9 cellular contexts compared by ENCODE assay signal in genomic region chr11:76771446-76772099, GRCh38. TPM values are rescaled to one million over a fixed set of nuclear protein-coding genes. Genes with fewer than 3 reads are reported as not detected.
A peak's percentile ranks its signal among the peaks of the same experiment; 100 is the strongest.
DNase-seq lines count a peak whose midpoint lies in the region; ATAC-seq and TF ChIP-seq lines count a peak whose summit lies in the region.
"Had no signal": no experiment of that assay in that cellular context is flagged by ENCODE, and none has a peak within 500 bp of the region (broad histone marks: within the 10 kb centered on the region; RNA-seq: fewer than 3 reads in every experiment).

No MANE protein-coding gene starts in this region.

- H3K79me2 ChIP-seq in ACC112 (ENCODE audit: control insufficient read depth, insufficient read depth, low read length, unreplicated experiment), result no peaks in the 10 kb centered on the region

- no peak overlapping the region for H3K4me3 ChIP-seq in ACC112 (ENCODE audit: low read depth, low read length)
- no peak overlapping the region for H3K4me3 ChIP-seq in esophagus (ENCODE audit: low read depth in 1 of 2, low read length in 2 of 2)
- no peak overlapping the region for H3K4me3 ChIP-seq in psoas muscle

- intact Hi-C loops in psoas muscle (cut with DNase I), result no loop called here

- H3K27me3 ChIP-seq in ACC112 (ENCODE audit: insufficient read depth, low read length), result no peaks in the 10 kb centered on the region
- H3K27me3 ChIP-seq in esophagus (ENCODE audit: control insufficient read depth in 1 of 2, insufficient read depth in 2 of 2, low read length in 2 of 2), result no peaks in the 10 kb centered on the region
- H3K27me3 ChIP-seq in psoas muscle (ENCODE audit: insufficient read depth in 3 of 3, low read length in 2 of 3), result no peaks in the 10 kb centered on the region

- WGBS in esophagus, 2 donors, result 71 to 78% methylated on average over 8 of the region's 8 CpGs
- WGBS in psoas muscle, 3 donors, result 74 to 85% (median 76%) methylated on average over 8 of the region's 8 CpGs

- H3K36me3 ChIP-seq in ACC112 (ENCODE audit: insufficient read depth, low read length), result no peaks in the 10 kb centered on the region
- H3K36me3 ChIP-seq in esophagus (ENCODE audit: control insufficient read depth in 2 of 2, insufficient read depth in 2 of 2, low read length in 1 of 2), result no peaks in the 10 kb centered on the region
- no peaks in the 10 kb centered on the region for H3K36me3 ChIP-seq in psoas muscle (ENCODE audit: insufficient read depth in 1 of 2, low read depth in 1 of 2)

- DNase-seq in NCI-H69 (lab: John Stamatoyannopoulos, UW), result peak; percentile 79
- no peak for DNase-seq in psoas muscle
- no peak for DNase-seq in SW480 (ENCODE audit: low spot score)
- DNase-seq in NCI-H2029 treated with DMSO at 0.1 percent for 48 hours (lab: John Stamatoyannopoulos, UW), result no peak
- DNase-seq in mesenteric fat pad (ENCODE audit: low spot score), result no peak
- DNase-seq: AML-193 had no signal

- peak overlapping the region; percentile 94 for H3K27ac ChIP-seq in ACC112 (ENCODE audit: low read depth, low read length)
- peak overlapping the region; percentile 73 to 79 for H3K27ac ChIP-seq in esophagus (ENCODE audit: low read depth in 2 of 2, low read length in 1 of 2)
- peak overlapping the region; percentile 0 for H3K27ac ChIP-seq in psoas muscle

- H3K4me1 ChIP-seq in ACC112 (ENCODE audit: control insufficient read depth, insufficient read depth, low read length, unreplicated experiment), result peaks cover 41% of the 10 kb centered on the region
- peaks cover 6 to 46% of the 10 kb centered on the region in 2 donors for H3K4me1 ChIP-seq in esophagus (ENCODE audit: control insufficient read depth in 2 of 2, insufficient read depth in 2 of 2, low read length in 1 of 2)
- peaks cover 30% of the 10 kb centered on the region for H3K4me1 ChIP-seq in psoas muscle

- H3K9me3 ChIP-seq in esophagus (ENCODE audit: control insufficient read depth in 2 of 2, insufficient read depth in 1 of 2, low read depth in 1 of 2, low read length in 1 of 2) (peaks cover 0 to 1% of the 10 kb centered on the region in 2 donors), psoas muscle (peaks cover 13% of the 10 kb centered on the region)

- no peak for TF ChIP-seq CTCF in psoas muscle (IDR thresholded peaks at IDR 0.05)

- ATAC-seq in psoas muscle (no peak), GM18907 (IDR thresholded peaks at IDR 0.05; ENCODE audit: unreplicated experiment) (no peak)

- peak overlapping the region; percentile 24 for H2AFZ ChIP-seq in ACC112 (ENCODE audit: low read length, unreplicated experiment)

RNA-seq across cellular contexts. Expression of gene TSKU, which starts 11.6 kb away (rescaled TPM):
- 10 to 100 TPM; 23.9 to 34.8 TPM for polyA plus RNA-seq in esophagus
- 10 to 100 TPM in 1 of 4 donors, 1 to 10 TPM in 3; 3.1 to 11.4 (median 3.8) TPM for total RNA-seq in psoas muscle
- 1 to 10 TPM; 3.2 to 5.1 (median 4.7) TPM for polyA plus RNA-seq in psoas muscle
- total RNA-seq in mesenteric fat pad, result 185 TPM

Comparison
In these comparisons a context has a peak if more than half of its experiments do, and no peak if none do; other contexts are left out.
1. H3K27ac ChIP-seq: peak in every context shown above with its lines; median percentile 94 in ACC112; 76 in esophagus; 0 in psoas muscle.
2. RNA of gene TSKU, which starts 11.6 kb away (total RNA-seq): 185 TPM in mesenteric fat pad (single experiment); 3.1 to 11.4 TPM in psoas muscle; every median in the first group is over 10 times any median in the second.